14 cellular contexts compared by ENCODE assay signal in genomic region chr12:96850676-96851075, GRCh38. TPM values are rescaled to one million over a fixed set of nuclear protein-coding genes. Genes with fewer than 3 reads are reported as not detected.
DNase-seq lines count a peak whose midpoint lies in the region; ATAC-seq lines count a peak whose summit lies in the region.
"Had no signal": no experiment of that assay in that cellular context is flagged by ENCODE, and none has a peak within 500 bp of the region (broad histone marks: within the 10 kb centered on the region; RNA-seq: fewer than 3 reads in every experiment).

No MANE protein-coding gene starts in this region.

- CTCF ChIA-PET in activated CD8-positive, alpha-beta T cell treated with anti-CD3 and anti-CD28 coated beads, Interleukin-2, amount 10 ng/mL, durations not matched to agents 7 days and 5 days (lab: Charles Lee) = no interaction called here

- no peak overlapping the region for H3K27ac Mint-ChIP-seq in activated CD8-positive, alpha-beta T cell treated with anti-CD3 and anti-CD28 coated beads, Interleukin-2, amount 10 ng/mL, durations not matched to agents 7 days and 5 days
- H3K27ac Mint-ChIP-seq: B cell; CD4-positive, alpha-beta T cell; H9 had no signal

- peaks cover 6% of the 10 kb centered on the region for H3K27me3 Mint-ChIP-seq in activated CD8-positive, alpha-beta T cell treated with anti-CD3 and anti-CD28 coated beads, Interleukin-2, amount 10 ng/mL, durations not matched to agents 7 days and 5 days (ENCODE audit: low read depth)

- POLR2A ChIA-PET in activated CD8-positive, alpha-beta T cell treated with anti-CD3 and anti-CD28 coated beads, Interleukin-2, amount 10 ng/mL, durations not matched to agents 7 days and 5 days (lab: Charles Lee) = no interaction called here

- H3K4me1 Mint-ChIP-seq in activated CD8-positive, alpha-beta T cell treated with anti-CD3 and anti-CD28 coated beads, Interleukin-2, amount 10 ng/mL, durations not matched to agents 7 days and 5 days (ENCODE audit: low read depth) = no peaks in the 10 kb centered on the region
- H3K4me1 Mint-ChIP-seq: B cell had no signal

- intact Hi-C loops in head of caudate nucleus (cut with DNase I) (no loop called here), left cardiac atrium (cut with DNase I) (no loop called here)

- ATAC-seq in left cardiac atrium = no peak
- ATAC-seq in activated CD8-positive, alpha-beta T cell treated with anti-CD3 and anti-CD28 coated beads, Interleukin-2, amount 10 ng/mL, durations not matched to agents 7 days and 5 days = no peak
- ATAC-seq: HepG2 had no signal

- DNase-seq in CMK (ENCODE audit: low read depth) = peak; percentile 38
- peak; percentile 6 for DNase-seq in NCI-H69 (lab: John Stamatoyannopoulos, UW)
- peak in 41 of 42 donors; percentile 3 to 85 (median 49) for DNase-seq in head of caudate nucleus
- DNase-seq in putamen (ENCODE audit: low spot score) = peak; percentile 73
- DNase-seq in kidney tubule cell (ENCODE audit: low spot score) = no peak
- DNase-seq in left cardiac atrium = no peak
- no peak for DNase-seq in activated CD8-positive, alpha-beta T cell treated with anti-CD3 and anti-CD28 coated beads, Interleukin-2, amount 10 ng/mL, durations not matched to agents 7 days and 5 days
- DNase-seq: C1 segment of cervical spinal cord; CD4-positive, alpha-beta T cell; DMS79; GOT3; H9 had no signal

- no peaks in the 10 kb centered on the region for H3K36me3 Mint-ChIP-seq in activated CD8-positive, alpha-beta T cell treated with anti-CD3 and anti-CD28 coated beads, Interleukin-2, amount 10 ng/mL, durations not matched to agents 7 days and 5 days (ENCODE audit: low read depth)

- H3K9me3 Mint-ChIP-seq in activated CD8-positive, alpha-beta T cell treated with anti-CD3 and anti-CD28 coated beads, Interleukin-2, amount 10 ng/mL, durations not matched to agents 7 days and 5 days (ENCODE audit: insufficient read depth) = no peaks in the 10 kb centered on the region
- H3K9me3 Mint-ChIP-seq: CD4-positive, alpha-beta T cell had no signal

- H3K4me3 Mint-ChIP-seq in activated CD8-positive, alpha-beta T cell treated with anti-CD3 and anti-CD28 coated beads, Interleukin-2, amount 10 ng/mL, durations not matched to agents 7 days and 5 days = no peak overlapping the region
- H3K4me3 Mint-ChIP-seq: B cell; CD4-positive, alpha-beta T cell; H9 had no signal

RNA-seq across cellular contexts. Expression of gene NEDD1, which starts 56.4 kb away (rescaled TPM):
- 10 to 100 TPM; 11.0 to 12.7 TPM for total RNA-seq in left cardiac atrium
- 10 to 100 TPM; 42.3 to 43.9 TPM for total RNA-seq in activated CD8-positive, alpha-beta T cell treated with anti-CD3 and anti-CD28 coated beads, Interleukin-2, amount 10 ng/mL, durations not matched to agents 7 days and 5 days

Comparison
In these comparisons a context has a peak if more than half of its experiments do, and no peak if none do; other contexts are left out.
1. DNase-seq: peak in CMK (single experiment), NCI-H69 (single experiment), head of caudate nucleus (41 of 42) and putamen (single experiment); none in kidney tubule cell (single experiment), left cardiac atrium (single experiment) and activated CD8-positive, alpha-beta T cell treated with anti-CD3 and anti-CD28 coated beads, Interleukin-2, amount 10 ng/mL, durations not matched to agents 7 days and 5 days (single experiment).